In genomic region chr11:100671471-100671870, GRCh38 we compare ENCODE assay signal across 20 cellular contexts. TPM values are rescaled to one million over a fixed set of nuclear protein-coding genes. Genes with fewer than 3 reads are reported as not detected.
DNase-seq lines count a peak whose midpoint lies in the region; ATAC-seq, FAIRE-seq and TF ChIP-seq lines count a peak whose summit lies in the region.
"Had no signal": no experiment of that assay in that cellular context is flagged by ENCODE, and none has a peak within 500 bp of the region (broad histone marks: within the 10 kb centered on the region; RNA-seq: fewer than 3 reads in every experiment).

No MANE protein-coding gene starts in this region.

- no peaks in the 10 kb centered on the region for H3K27me3 ChIP-seq in HepG2 (ENCODE audit: control insufficient read depth in 1 of 2, insufficient read depth in 2 of 2, low read length in 2 of 2)
- no peaks in the 10 kb centered on the region for H3K27me3 ChIP-seq in right lobe of liver
- no peaks in the 10 kb centered on the region for H3K27me3 ChIP-seq in SJSA1 (replicated peaks)
- H3K27me3 ChIP-seq in fibroblast of lung (ENCODE audit: control insufficient read depth, insufficient read depth, low read length): no peaks in the 10 kb centered on the region

- 10% methylated on average over 6 of the region's 6 CpGs for WGBS in HepG2 (ENCODE audit: low lambda C conversion rate)
- WGBS in right lobe of liver (ENCODE audit: insufficient coverage, low coverage, low lambda C conversion rate, missing lambda C conversion rate): 89% methylated on average over 6 of the region's 6 CpGs

- TF ChIP-seq CTCF in HepG2 (CRISPR knock-in tag; IDR thresholded peaks at IDR 0.05) (no peak), right lobe of liver (IDR thresholded peaks at IDR 0.05) (no peak), fibroblast of lung (conservative IDR thresholded peaks at IDR 0.05 in 1 of 2, IDR thresholded peaks at IDR 0.05 in 1 of 2; ENCODE audit: low read depth in 1 of 2, low read length in 2 of 2) (no peak)

- H3K4me3 ChIP-seq in HepG2 (replicated peaks in 1 of 3; ENCODE audit: insufficient read depth in 1 of 3, low read depth in 2 of 3, low read length in 3 of 3) (no peak overlapping the region), right lobe of liver (no peak overlapping the region), SJSA1 (no peak overlapping the region), fibroblast of lung (replicated peaks in 1 of 4; ENCODE audit: control extremely low read depth in 1 of 4, insufficient read depth in 1 of 4, low read depth in 3 of 4, low read length in 4 of 4) (no peak overlapping the region)

- H3K9ac ChIP-seq in HepG2 (ENCODE audit: insufficient read depth, low read depth, low read length) (no peak overlapping the region), fibroblast of lung (ENCODE audit: insufficient read depth, low read length) (no peak overlapping the region)

- TF ChIP-seq POLR2A in HepG2 (IDR thresholded peaks at IDR 0.05; ENCODE audit: insufficient read depth in 1 of 2, low read depth in 2 of 2, low read length in 2 of 2) (no peak), right lobe of liver (IDR thresholded peaks at IDR 0.05) (no peak)

- no peak for ATAC-seq in HepG2
- no peak for ATAC-seq in right lobe of liver
- no peak for ATAC-seq in HG02973 (IDR thresholded peaks at IDR 0.05; ENCODE audit: unreplicated experiment)
- ATAC-seq: SK-N-SH treated with all-trans-retinoic acid at 6 μM for 48 hours had no signal

- H3K79me2 ChIP-seq in HepG2 (ENCODE audit: insufficient read depth, low read length) (no peaks in the 10 kb centered on the region), fibroblast of lung (ENCODE audit: control insufficient read depth, insufficient read depth, low read length) (no peaks in the 10 kb centered on the region)

- no peak for TF ChIP-seq EP300 in HepG2 (IDR thresholded peaks at IDR 0.05; ENCODE audit: low read depth in 2 of 2, low read length in 2 of 2)
- TF ChIP-seq EP300 in HepG2 (CRISPR knock-in tag; IDR thresholded peaks at IDR 0.05; ENCODE audit: borderline replicate concordance): no peak

- TF ChIP-seq RAD21 in HepG2 (CRISPR knock-in tag; IDR thresholded peaks at IDR 0.05): no peak

- in situ Hi-C loops in HepG2 (cut with HindIII; ENCODE audit: extremely low pct_ligation_motif_present, low pct_unique_long_range_greater_than_20kb): no loop called here

- H3K27ac ChIP-seq in HepG2 (ENCODE audit: extremely low read length, insufficient read depth, low read length): no peak overlapping the region
- no peak overlapping the region for H3K27ac ChIP-seq in right lobe of liver
- peak overlapping the region; percentile 65 for H3K27ac ChIP-seq in SJSA1
- no peak overlapping the region for H3K27ac ChIP-seq in fibroblast of lung (ENCODE audit: insufficient read depth, low read length)
- H3K27ac ChIP-seq in caudate nucleus (ENCODE audit: low read depth, low read length): no peak overlapping the region
- H3K27ac ChIP-seq: 22Rv1 had no signal

- H4K20me1 ChIP-seq in HepG2 (ENCODE audit: insufficient read depth, low read length) (no peaks in the 10 kb centered on the region), fibroblast of lung (ENCODE audit: control insufficient read depth, extremely low read depth, insufficient read depth, low read length) (no peaks in the 10 kb centered on the region)

- H3K4me1 ChIP-seq in HepG2 (ENCODE audit: insufficient read depth, low read length): no peaks in the 10 kb centered on the region
- peaks cover 0 to 28% (median 9%) of the 10 kb centered on the region in 4 donors for H3K4me1 ChIP-seq in right lobe of liver
- H3K4me1 ChIP-seq in SJSA1 (replicated peaks): peaks cover 24% of the 10 kb centered on the region
- H3K4me1 ChIP-seq in fibroblast of lung (ENCODE audit: control insufficient read depth, extremely low read depth, insufficient read depth, low read length): peaks cover 2% of the 10 kb centered on the region

- BruUV-seq in HepG2 (replicated peaks; lab: Mats Ljungman, UMichigan): no TSS peak

- POLR2A ChIA-PET in HepG2 (lab: Yijun Ruan, JAX): no interaction called here

- FAIRE-seq in HepG2 (lab: Jason Lieb, UNC): no peak

- no peak overlapping the region for H2AFZ ChIP-seq in HepG2 (ENCODE audit: low read length)
- no peak overlapping the region for H2AFZ ChIP-seq in fibroblast of lung (ENCODE audit: low read length)

- DNase-seq in HepG2 (ENCODE audit: low spot score): peak; percentile 11
- no peak for DNase-seq in right lobe of liver
- peak; percentile 42 to 71 for DNase-seq in SJSA1 (ENCODE audit: low read depth in 1 of 2, low spot score in 2 of 2)
- DNase-seq in fibroblast of lung (ENCODE audit: low read depth in 2 of 2): peak; percentile 58 to 62
- DNase-seq in caudate nucleus (lab: John Stamatoyannopoulos, UW): no peak
- DNase-seq in NCI-H226: no peak
- DNase-seq in NCI-H345 (lab: John Stamatoyannopoulos, UW): no peak
- DNase-seq: DND-41; GF-D8; GOT3; NCI-H1092; NCI-H2081; NCI-H2171 treated with DMSO at 0.1 percent for 48 hours; NK-92 treated with Interleukin-12 subunit alpha and Interleukin-12 subunit beta, amount 100 ng/mL, for 24 hours; RPMI8226; SHP77 treated with DMSO at 0.1 percent for 48 hours had no signal

- H3K9me3 ChIP-seq in HepG2 (ENCODE audit: low read length): no peaks in the 10 kb centered on the region
- H3K9me3 ChIP-seq in right lobe of liver: no peaks in the 10 kb centered on the region
- no peaks in the 10 kb centered on the region for H3K9me3 ChIP-seq in SJSA1 (replicated peaks)
- no peaks in the 10 kb centered on the region for H3K9me3 ChIP-seq in fibroblast of lung (ENCODE audit: control insufficient read depth, insufficient read depth, low read depth, low read length)

- H3K36me3 ChIP-seq in HepG2 (replicated peaks in 1 of 2; ENCODE audit: control insufficient read depth in 1 of 2, insufficient read depth in 2 of 2, low read length in 2 of 2): no peaks in the 10 kb centered on the region
- H3K36me3 ChIP-seq in right lobe of liver: no peaks in the 10 kb centered on the region
- no peaks in the 10 kb centered on the region for H3K36me3 ChIP-seq in SJSA1
- no peaks in the 10 kb centered on the region for H3K36me3 ChIP-seq in fibroblast of lung (ENCODE audit: control insufficient read depth, insufficient read depth, low read length)

- H3K4me2 ChIP-seq in HepG2 (ENCODE audit: low read depth, low read length) (no peak overlapping the region), fibroblast of lung (ENCODE audit: extremely low read depth, insufficient read depth, low read length) (no peak overlapping the region)

- intact Hi-C loops in HepG2 (cut with micrococcal nuclease; ENCODE audit: unreplicated experiment) (no loop called here), right lobe of liver (cut with DNase I) (no loop called here)

- CTCF ChIA-PET in HepG2 (lab: Yijun Ruan, JAX; ENCODE audit: low intra/inter-chr PET ratio, low total read pairs): no interaction called here

TF ChIP-seq in HepG2, 621 proteins besides CTCF, POLR2A, EP300 and RAD21 (continues in another document):
- no peak for TF ChIP-seq NFYB (CRISPR knock-in tag; IDR thresholded peaks at IDR 0.05)
- no peak for TF ChIP-seq POGK (CRISPR knock-in tag; conservative IDR thresholded peaks at IDR 0.05)

RNA-seq across cellular contexts. Expression of gene ARHGAP42, which starts 15.6 kb away (rescaled TPM):
- total RNA-seq in HepG2 (2016; rRNA removed; fragmentation: Illumina TruSeq; extraction: Trizol) (4.3 and 4.8 TPM in 2 replicates), right lobe of liver (10 to 100 TPM in 4 of 6 experiments, 1 to 10 TPM in 2; 8.7 to 15.8 (median 13.1) TPM), fibroblast of lung (8.7 and 13.4 TPM in 2 replicates)
- total RNA-seq in HepG2 (2016; cell fraction: cytosol; rRNA removed; fragmentation: Illumina TruSeq; extraction: Trizol; ENCODE audit: low read depth): 1.1 and 1.9 TPM in 2 replicates
- total RNA-seq in HepG2 (2016; cell fraction: insoluble cytoplasmic fraction; rRNA removed; fragmentation: Illumina TruSeq; extraction: Trizol): 4.6 and 5.0 TPM in 2 replicates
- 2.0 and 2.2 TPM in 2 replicates for total RNA-seq in HepG2 (2016; cell fraction: membrane; rRNA removed; fragmentation: Illumina TruSeq; extraction: Trizol)
- total RNA-seq in HepG2 (2016; cell fraction: nucleus; rRNA removed; fragmentation: Illumina TruSeq; extraction: Trizol): 5.8 and 7.5 TPM in 2 replicates
- polyA plus RNA-seq in HepG2 (2011; rRNA removed) (2.5 and 2.7 TPM in 2 replicates), fibroblast of lung (4.0 and 8.0 TPM in 2 replicates)
- 1.1 and 2.3 TPM in 2 replicates for polyA plus RNA-seq in HepG2 (2011; cell fraction: cytosol; rRNA removed)
- polyA plus RNA-seq in HepG2 (2011; cell fraction: nucleus; rRNA removed): 2.3 and 2.4 TPM in 2 replicates
- polyA plus RNA-seq in HepG2 (2012): 1.4 and 2.0 TPM in 2 replicates
- polyA plus RNA-seq in HepG2 (2016; cell fraction: cytosol; fragmentation: Illumina TruSeq; extraction: Trizol; ENCODE audit: low read depth): 0.18 and 0.35 TPM in 2 replicates
- 3.1 and 3.6 TPM in 2 replicates for polyA plus RNA-seq in HepG2 (2016; cell fraction: insoluble cytoplasmic fraction; fragmentation: Illumina TruSeq; extraction: Trizol; ENCODE audit: low read depth)
- 0.64 and 0.72 TPM in 2 replicates for polyA plus RNA-seq in HepG2 (2016; cell fraction: membrane; fragmentation: Illumina TruSeq; extraction: Trizol; ENCODE audit: low read depth)
- 3.7 and 4.6 TPM in 2 replicates for polyA plus RNA-seq in HepG2 (2016; cell fraction: nucleus; fragmentation: Illumina TruSeq; extraction: Trizol; ENCODE audit: insufficient read depth, low read depth)
- 1.2 and 6.8 TPM in 2 replicates for polyA minus RNA-seq in HepG2 (2011; rRNA and poly(A)+ RNA removed; ENCODE audit: low replicate concordance)
- 2.6 and 4.1 TPM in 2 replicates for polyA minus RNA-seq in HepG2 (2011; cell fraction: cytosol; rRNA and poly(A)+ RNA removed)
- 8.9 and 13.4 TPM in 2 replicates for polyA minus RNA-seq in HepG2 (2011; cell fraction: nucleus; rRNA and poly(A)+ RNA removed)
- 17.2 and 20.3 TPM in 2 replicates for total RNA-seq in SJSA1 (2014; rRNA removed; shearing (Covaris generic))
- polyA plus RNA-seq in fibroblast of lung (2012): 2.8 and 6.2 TPM in 2 replicates
- polyA minus RNA-seq in fibroblast of lung (ENCODE audit: low replicate concordance): 3.4 and 10.6 TPM in 2 replicates
- total RNA-seq: OCI-LY7 had no signal

Comparison
In these comparisons a context has a peak if more than half of its experiments do, and no peak if none do; other contexts are left out.
1. DNase-seq: peak in HepG2 (single experiment), SJSA1 (2 of 2) and fibroblast of lung (2 of 2); none in right lobe of liver (0 of 3), caudate nucleus (0 of 61), NCI-H226 (single experiment) and NCI-H345 (single experiment).